Comparison of ENCODE assay signal across 12 cellular contexts in the genomic region with DNA sequence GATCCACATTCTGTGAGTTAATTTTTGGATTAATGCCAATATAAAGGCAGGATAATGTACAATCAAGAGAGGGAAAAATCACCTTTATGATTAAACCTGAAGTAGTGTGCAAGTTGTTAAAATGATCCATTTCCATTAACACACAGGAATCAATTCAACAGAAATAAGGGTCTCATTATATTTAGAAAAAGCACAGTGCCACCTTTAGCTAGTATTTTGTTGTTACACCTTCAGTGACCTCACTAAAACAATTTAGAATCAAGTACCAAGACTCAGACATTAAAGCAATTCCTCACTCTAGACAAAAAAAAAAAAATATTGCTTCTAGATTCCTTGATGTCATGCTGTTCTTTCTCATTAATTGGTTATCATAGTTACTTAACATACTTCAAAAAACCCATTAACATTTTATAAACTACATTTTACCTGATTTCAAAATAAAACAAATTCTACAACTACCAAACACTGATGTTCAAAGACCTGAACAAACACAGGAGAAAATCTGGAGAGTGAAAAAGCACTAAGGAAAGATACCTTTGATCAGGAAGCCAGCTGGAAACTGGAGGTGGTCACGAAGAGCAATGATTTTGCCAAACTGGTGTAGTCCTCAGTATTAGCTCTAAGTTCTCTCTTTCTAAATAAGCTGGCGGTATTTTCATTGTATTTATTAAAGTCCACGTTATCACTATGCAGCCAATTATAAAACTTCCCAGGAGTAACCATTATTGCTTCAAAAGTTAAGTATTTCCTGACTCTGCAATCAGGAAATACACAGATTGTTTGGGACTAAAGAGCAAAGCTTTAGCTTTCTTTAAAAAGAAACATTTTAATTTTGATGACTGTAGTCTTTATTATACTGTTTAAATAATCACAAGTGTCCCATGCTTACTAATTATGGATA.
DNase-seq lines count a peak whose midpoint lies in the region; ATAC-seq, FAIRE-seq and TF ChIP-seq lines count a peak whose summit lies in the region.
"Had no signal": no experiment of that assay in that cellular context is flagged by ENCODE, and none has a peak within 500 bp of the region (broad histone marks: within the 10 kb centered on the region; RNA-seq: fewer than 3 reads in every experiment).

No MANE protein-coding gene starts in this region.

- peak overlapping the region; percentile 24 for H3K4me3 Mint-ChIP-seq in activated CD4-positive, alpha-beta T cell treated with anti-CD3 and anti-CD28 coated beads for 36 hours
- peak overlapping the region; percentile 80 for H3K4me3 Mint-ChIP-seq in natural killer cell treated with Interleukin-12 subunit alpha and Interleukin-12 subunit beta and Interleukin-15 and Interleukin-18, amount 100 ng/mL, for 72 hours

- H3K27me3 Mint-ChIP-seq in activated CD4-positive, alpha-beta T cell treated with anti-CD3 and anti-CD28 coated beads for 36 hours, result no peaks in the 10 kb centered on the region
- H3K27me3 Mint-ChIP-seq in natural killer cell treated with Interleukin-12 subunit alpha and Interleukin-12 subunit beta and Interleukin-15 and Interleukin-18, amount 100 ng/mL, for 72 hours, result no peaks in the 10 kb centered on the region

- peaks cover 31 to 62% of the 10 kb centered on the region in 2 donors for H3K4me1 ChIP-seq in adrenal gland (replicated peaks in 1 of 2)
- no peaks in the 10 kb centered on the region for H3K4me1 ChIP-seq in aorta (ENCODE audit: control insufficient read depth in 1 of 2, insufficient read depth in 2 of 2, low read length in 2 of 2)

- H3K4me1 Mint-ChIP-seq in activated CD4-positive, alpha-beta T cell treated with anti-CD3 and anti-CD28 coated beads for 36 hours, result peaks cover 44% of the 10 kb centered on the region
- peaks cover 19 to 31% of the 10 kb centered on the region in 2 donors for H3K4me1 Mint-ChIP-seq in natural killer cell treated with Interleukin-12 subunit alpha and Interleukin-12 subunit beta and Interleukin-15 and Interleukin-18, amount 100 ng/mL, for 72 hours (ENCODE audit: low read depth in 2 of 2)

- H3K9me3 Mint-ChIP-seq in activated CD4-positive, alpha-beta T cell treated with anti-CD3 and anti-CD28 coated beads for 36 hours (ENCODE audit: low read depth), result no peaks in the 10 kb centered on the region
- H3K9me3 Mint-ChIP-seq in natural killer cell treated with Interleukin-12 subunit alpha and Interleukin-12 subunit beta and Interleukin-15 and Interleukin-18, amount 100 ng/mL, for 72 hours, result no peaks in the 10 kb centered on the region

- TF ChIP-seq CTCF in adrenal gland (IDR thresholded peaks at IDR 0.05), result no peak

- CTCF ChIA-PET in activated CD4-positive, alpha-beta T cell treated with anti-CD3 and anti-CD28 coated beads for 36 hours (lab: Charles Lee), result interaction anchor here (0.6 to 5.1 kb wide), 12 partner anchors 9 to 1491 kb away, joined by 3 to 25 read pairs (median 4); no protein-coding TSS in a partner anchor

- H3K36me3 ChIP-seq in adrenal gland (replicated peaks in 1 of 2), result peaks cover 0 to 6% of the 10 kb centered on the region in 2 donors
- H3K36me3 ChIP-seq in aorta (ENCODE audit: control insufficient read depth in 1 of 2, insufficient read depth in 2 of 2, low read length in 1 of 2), result no peaks in the 10 kb centered on the region
- H3K36me3 ChIP-seq: left lung had no signal

- peak; percentile 78 for FAIRE-seq in H54 (lab: Jason Lieb, UNC)
- FAIRE-seq: urothelium cell line had no signal

- no peaks in the 10 kb centered on the region for H3K27me3 ChIP-seq in adrenal gland
- H3K27me3 ChIP-seq in aorta (ENCODE audit: control insufficient read depth in 1 of 2, insufficient read depth in 2 of 2, low read length in 1 of 2), result no peaks in the 10 kb centered on the region
- H3K27me3 ChIP-seq: left lung had no signal

- 30 to 49% (median 38%) methylated on average over 3 of the region's 3 CpGs for WGBS in adrenal gland, 4 donors
- 76 to 78% methylated on average over 3 of the region's 3 CpGs for WGBS in aorta, 2 donors

- POLR2A ChIA-PET in activated CD4-positive, alpha-beta T cell treated with anti-CD3 and anti-CD28 coated beads for 36 hours (lab: Charles Lee), result interaction anchor here (0.6 kb wide), 2 partner anchors 54 to 92 kb away, joined by 3 read pairs; no protein-coding TSS in a partner anchor

- no peak for ATAC-seq in activated CD4-positive, alpha-beta T cell treated with anti-CD3 and anti-CD28 coated beads for 36 hours
- ATAC-seq in natural killer cell treated with Interleukin-12 subunit alpha and Interleukin-12 subunit beta and Interleukin-15 and Interleukin-18, amount 100 ng/mL, for 72 hours, result no peak
- no peak for ATAC-seq in aorta (ENCODE audit: low FRiP score)

- TF ChIP-seq POLR2A in H54 (IDR thresholded peaks at IDR 0.05; ENCODE audit: low read depth, low read length), result no peak
- no peak for TF ChIP-seq POLR2A in adrenal gland (IDR thresholded peaks at IDR 0.05)

- H3K27ac ChIP-seq in adrenal gland (peak overlapping the region in 3 of 5 donors; percentile 17 to 74 (median 38)), aorta (ENCODE audit: low read depth in 1 of 2, low read length in 2 of 2) (no peak overlapping the region)
- H3K27ac ChIP-seq: left lung had no signal

- H3K4me3 ChIP-seq in adrenal gland (peak overlapping the region in 1 of 4 donors; percentile 19), aorta (ENCODE audit: low read length in 2 of 2) (no peak overlapping the region)
- H3K4me3 ChIP-seq: left lung had no signal

- no peaks in the 10 kb centered on the region for H3K9me3 ChIP-seq in adrenal gland (replicated peaks in 1 of 3)
- H3K9me3 ChIP-seq in aorta (ENCODE audit: control insufficient read depth, low read length), result no peaks in the 10 kb centered on the region
- H3K9me3 ChIP-seq: left lung had no signal

- H3K36me3 Mint-ChIP-seq in activated CD4-positive, alpha-beta T cell treated with anti-CD3 and anti-CD28 coated beads for 36 hours (ENCODE audit: low read depth), result no peaks in the 10 kb centered on the region
- H3K36me3 Mint-ChIP-seq in natural killer cell treated with Interleukin-12 subunit alpha and Interleukin-12 subunit beta and Interleukin-15 and Interleukin-18, amount 100 ng/mL, for 72 hours, result no peaks in the 10 kb centered on the region

- no peak for DNase-seq in activated CD4-positive, alpha-beta T cell treated with anti-CD3 and anti-CD28 coated beads for 36 hours
- no peak for DNase-seq in activated CD4-positive, alpha-beta T cell treated with anti-CD3 and anti-CD28 coated beads, Interleukin-2, amount 50 U/mL, for 1 hour
- DNase-seq in H54 (ENCODE audit: insufficient read length, low spot score) (no peak), adrenal gland (no peak), aorta (no peak), SKM-1 treated with dmso at 0.1 percent for 144 hours (lab: John Stamatoyannopoulos, UW; ENCODE audit: unreplicated experiment) (no peak), NCI-H2227 (lab: John Stamatoyannopoulos, UW; ENCODE audit: unreplicated experiment) (no peak)
- DNase-seq in natural killer cell treated with Interleukin-12 subunit alpha and Interleukin-12 subunit beta and Interleukin-15 and Interleukin-18, amount 100 ng/mL, for 72 hours (ENCODE audit: low spot score), result no peak
- DNase-seq: left lung, NCI-H345, SIG-M5 had no signal

- peak overlapping the region; percentile 79 for H3K27ac Mint-ChIP-seq in activated CD4-positive, alpha-beta T cell treated with anti-CD3 and anti-CD28 coated beads for 36 hours
- H3K27ac Mint-ChIP-seq in natural killer cell treated with Interleukin-12 subunit alpha and Interleukin-12 subunit beta and Interleukin-15 and Interleukin-18, amount 100 ng/mL, for 72 hours, result peak overlapping the region; percentile 83 to 96

- intact Hi-C loops in activated CD4-positive, alpha-beta T cell treated with anti-CD3 and anti-CD28 coated beads for 36 hours (cut with DNase I, micrococcal nuclease), result loop anchor here in 1 of 2 experiments (1.0 to 5.0 kb wide), 8 partner anchors 18 to 1649 kb away; a partner anchor contains a TSS
- intact Hi-C loops in adrenal gland (cut with DNase I) (loop anchor here (10.0 kb wide), 2 partner anchors 108 to 118 kb away; a partner anchor contains a TSS), aorta (cut with DNase I) (loop anchor here in 1 of 2 donors (5.0 kb wide), 1 partner anchor 181 kb away; a partner anchor contains a TSS)

Comparison
In these comparisons a context has a peak if more than half of its experiments do, and no peak if none do; other contexts are left out.
1. H3K27ac ChIP-seq: peak in adrenal gland (3 of 5); none in aorta (0 of 2).